Comparison of ENCODE assay signal across 23 cellular contexts in genomic region chr22:49417833-49418232, GRCh38.
"Had no signal": no experiment of that assay in that cellular context is flagged by ENCODE, and none has a peak within 500 bp of the region (broad histone marks: within the 10 kb centered on the region; RNA-seq: fewer than 3 reads in every experiment).

No MANE protein-coding gene starts in this region.

- H3K27ac ChIP-seq: esophagus squamous epithelium, heart right ventricle, parathyroid adenoma, right lobe of liver, thoracic aorta, tibial nerve, upper lobe of right lung, uterus had no signal

- H3K36me3 ChIP-seq: esophagus squamous epithelium, heart right ventricle, right lobe of liver, thoracic aorta, tibial nerve, upper lobe of right lung, uterus had no signal

- H3K9me3 ChIP-seq: mucosa of descending colon, right lobe of liver, thoracic aorta, upper lobe of right lung, uterus had no signal

- DNase-seq: effector memory CD8-positive, alpha-beta T cell; erythroblast; esophagus squamous epithelium; foreskin melanocyte; glutamatergic neuron; heart right ventricle; hippocampal formation; left ventricle myocardium superior; mucosa of descending colon; naive B cell; nephron progenitor cell; occipital lobe; small intestine; stimulated activated CD4-positive, alpha-beta T cell treated with anti-CD3 and anti-CD28 coated beads, Interleukin-15, amount 100 ng/mL, for 24 hours; stimulated activated CD4-positive, alpha-beta T cell treated with anti-CD3 and anti-CD28 coated beads, Interleukin-2, amount 100 ng/mL, for 48 hours; stimulated activated naive B cell treated with anti-CD40 and anti-IgM and Interleukin-4, amounts not matched to agents 10 μg/mL and 1 μg/mL and 100 μg/mL, for 72 hours; upper lobe of right lung; uterus had no signal

- H3K9ac ChIP-seq: parathyroid adenoma had no signal

- H3K4me1 ChIP-seq: esophagus squamous epithelium, heart right ventricle, parathyroid adenoma, right lobe of liver, tibial nerve, upper lobe of right lung, uterus had no signal

- H3K27me3 ChIP-seq: right lobe of liver, tibial nerve, uterus had no signal

- H3K79me2 ChIP-seq: parathyroid adenoma had no signal

- H2AFZ ChIP-seq: parathyroid adenoma had no signal

- H3K4me3 ChIP-seq: esophagus squamous epithelium, heart right ventricle, lung, mucosa of descending colon, right lobe of liver, thoracic aorta, tibial nerve, upper lobe of right lung, uterus had no signal

- ATAC-seq: effector memory CD8-positive, alpha-beta T cell; heart right ventricle; left ventricle myocardium superior; mucosa of descending colon; right lobe of liver; stimulated activated naive B cell treated with anti-CD40 and anti-IgM and Interleukin-4, amounts not matched to agents 10 μg/mL and 1 μg/mL and 100 μg/mL, for 72 hours; upper lobe of right lung had no signal
